9 cellular contexts compared by ENCODE assay signal in genomic region chr12:58424735-58425379, GRCh38.
DNase-seq lines count a peak whose midpoint lies in the region; ATAC-seq, FAIRE-seq and TF ChIP-seq lines count a peak whose summit lies in the region.
"Had no signal": no experiment of that assay in that cellular context is flagged by ENCODE, and none has a peak within 500 bp of the region (broad histone marks: within the 10 kb centered on the region; RNA-seq: fewer than 3 reads in every experiment).

No MANE protein-coding gene starts in this region.

- TF ChIP-seq POLR2A in GM12878 (IDR thresholded peaks at IDR 0.05; ENCODE audit: low read depth, low read length): no peak

- SMC1A ChIA-PET in GM12878 (lab: Charles Lee; ENCODE audit: uncharacterized antibody, unreplicated experiment): interaction anchor here (0.7 to 2.6 kb wide), 10 partner anchors 8 to 59 kb away, joined by 3 to 9 read pairs (median 4); no protein-coding TSS in a partner anchor

- ATAC-seq in GM19455 (IDR thresholded peaks at IDR 0.05; ENCODE audit: unreplicated experiment) (peak; percentile 27), HG03103 (IDR thresholded peaks at IDR 0.05; ENCODE audit: low read depth, unreplicated experiment) (peak; percentile 30), GM12878 (peak; percentile 57)

- no peak for TF ChIP-seq RAD21 in GM12878 (IDR thresholded peaks at IDR 0.05; ENCODE audit: insufficient read depth, low read depth, low read length)

- TF ChIP-seq CTCF in GM12878 (IDR thresholded peaks at IDR 0.05 in 2 of 3, conservative IDR thresholded peaks at IDR 0.05 in 1 of 3; ENCODE audit: control insufficient read depth in 2 of 3, extremely low read depth in 1 of 3, insufficient read depth in 1 of 3, low read depth in 3 of 3, low read length in 3 of 3): no peak

- 4% methylated on average over 1 of the region's 1 CpG for WGBS in GM12878 (ENCODE audit: insufficient coverage, insufficient replicate concordance, low lambda C conversion rate, missing lambda C conversion rate)

- H3K4me2 ChIP-seq in GM12878 (ENCODE audit: control insufficient read depth, insufficient read depth): peak overlapping the region; percentile 96
- H3K4me2 ChIP-seq in skeletal muscle satellite cell (ENCODE audit: low read length): peak overlapping the region; percentile 68

- BruUV-seq in GM12878 (replicated peaks; lab: Mats Ljungman, UMichigan): no TSS peak

- FAIRE-seq in GM12878 (lab: Jason Lieb, UNC): peak; percentile 49

- DNase-seq in GM12878 (ENCODE audit: low read depth, low spot score): no peak
- no peak for DNase-seq in NCI-H226
- DNase-seq in NCI-H2029 treated with DMSO at 0.1 percent for 48 hours (lab: John Stamatoyannopoulos, UW): no peak
- DNase-seq in NCI-H526 treated with DMSO at 0.1 percent for 48 hours (lab: John Stamatoyannopoulos, UW): no peak
- no peak for DNase-seq in cardiac septum (ENCODE audit: low spot score)
- DNase-seq: thyroid gland had no signal

- intact Hi-C loops in GM12878 (cut with micrococcal nuclease; ENCODE audit: unreplicated experiment) (no loop called here), cardiac septum (cut with DNase I) (no loop called here)

- H3K27me3 ChIP-seq in GM12878 (replicated peaks in 1 of 2; ENCODE audit: control insufficient read depth in 2 of 2, insufficient read depth in 2 of 2, low read length in 1 of 2) (no peaks in the 10 kb centered on the region), skeletal muscle satellite cell (ENCODE audit: control insufficient read depth, insufficient read depth, low read length) (no peaks in the 10 kb centered on the region)
- H3K27me3 ChIP-seq: thyroid gland had no signal

- RAD21 ChIA-PET in GM12878 (lab: Charles Lee; ENCODE audit: unreplicated experiment): interaction anchor here (2.2 kb wide), 1 partner anchor 19 kb away, joined by 5 read pairs; no protein-coding TSS in a partner anchor

- no peak overlapping the region for H3K9ac ChIP-seq in GM12878 (ENCODE audit: control insufficient read depth, insufficient read depth, low read length)
- peak overlapping the region; percentile 61 for H3K9ac ChIP-seq in skeletal muscle satellite cell (ENCODE audit: low read depth, low read length)

- H4K20me1 ChIP-seq in GM12878 (ENCODE audit: control insufficient read depth, insufficient read depth): no peaks in the 10 kb centered on the region

- H3K36me3 ChIP-seq in GM12878 (ENCODE audit: control insufficient read depth in 2 of 2, insufficient read depth in 2 of 2, low read length in 1 of 2) (no peaks in the 10 kb centered on the region), skeletal muscle satellite cell (ENCODE audit: insufficient read depth, low read length) (no peaks in the 10 kb centered on the region)
- H3K36me3 ChIP-seq: thyroid gland had no signal

- no peaks in the 10 kb centered on the region for H3K79me2 ChIP-seq in GM12878 (ENCODE audit: control insufficient read depth, insufficient read depth, low read length)

- POLR2A ChIA-PET in GM12878 (lab: Charles Lee): interaction anchor here (0.9 to 1.4 kb wide), 2 partner anchors 10 to 52 kb away, joined by 3 to 4 read pairs; no protein-coding TSS in a partner anchor

- peak overlapping the region; percentile 6; the same call in 1 of the 2 replicates for H3K4me3 ChIP-seq in GM12878
- H3K4me3 ChIP-seq in skeletal muscle satellite cell (ENCODE audit: low read length): peak overlapping the region; percentile 10
- H3K4me3 ChIP-seq: thyroid gland had no signal

- H3K27ac ChIP-seq in GM12878 (ENCODE audit: control insufficient read depth, insufficient read depth): peak overlapping the region; percentile 81
- H3K27ac ChIP-seq: thyroid gland had no signal

- H2AFZ ChIP-seq in GM12878 (ENCODE audit: control insufficient read depth, low read depth, low read length): peak overlapping the region; percentile 83; the same call in 1 of the 2 replicates

- CTCF ChIA-PET in GM12878 (lab: Yijun Ruan, JAX): interaction anchor here (0.7 to 2.2 kb wide), 3 partner anchors 19 to 27 kb away, joined by 4 to 9 read pairs (median 7); no protein-coding TSS in a partner anchor

- in situ Hi-C loops in GM12878 (cut with MboI): no loop called here

- H3K4me1 ChIP-seq in GM12878 (ENCODE audit: control insufficient read depth, insufficient read depth, low read length) (peaks cover 31% of the 10 kb centered on the region), skeletal muscle satellite cell (ENCODE audit: control insufficient read depth, insufficient read depth, low read length) (peaks cover 29% of the 10 kb centered on the region)

- TF ChIP-seq EP300 in GM12878 (IDR thresholded peaks at IDR 0.05; ENCODE audit: borderline replicate concordance in 1 of 2, control insufficient read depth in 1 of 2, low read depth in 2 of 2, low read length in 2 of 2): no peak

- H3K9me3 ChIP-seq in GM12878 (replicated peaks; ENCODE audit: control insufficient read depth, insufficient read depth, low read length): no peaks in the 10 kb centered on the region
- no peaks in the 10 kb centered on the region for H3K9me3 ChIP-seq in skeletal muscle satellite cell (replicated peaks; ENCODE audit: low read length)
- H3K9me3 ChIP-seq: thyroid gland had no signal

TF ChIP-seq in GM12878, 131 proteins besides CTCF, POLR2A, EP300 and RAD21:
- TF ChIP-seq CHD1 (IDR thresholded peaks at IDR 0.05; ENCODE audit: low read depth, low read length): no peak
- TF ChIP-seq, protein P1, sequence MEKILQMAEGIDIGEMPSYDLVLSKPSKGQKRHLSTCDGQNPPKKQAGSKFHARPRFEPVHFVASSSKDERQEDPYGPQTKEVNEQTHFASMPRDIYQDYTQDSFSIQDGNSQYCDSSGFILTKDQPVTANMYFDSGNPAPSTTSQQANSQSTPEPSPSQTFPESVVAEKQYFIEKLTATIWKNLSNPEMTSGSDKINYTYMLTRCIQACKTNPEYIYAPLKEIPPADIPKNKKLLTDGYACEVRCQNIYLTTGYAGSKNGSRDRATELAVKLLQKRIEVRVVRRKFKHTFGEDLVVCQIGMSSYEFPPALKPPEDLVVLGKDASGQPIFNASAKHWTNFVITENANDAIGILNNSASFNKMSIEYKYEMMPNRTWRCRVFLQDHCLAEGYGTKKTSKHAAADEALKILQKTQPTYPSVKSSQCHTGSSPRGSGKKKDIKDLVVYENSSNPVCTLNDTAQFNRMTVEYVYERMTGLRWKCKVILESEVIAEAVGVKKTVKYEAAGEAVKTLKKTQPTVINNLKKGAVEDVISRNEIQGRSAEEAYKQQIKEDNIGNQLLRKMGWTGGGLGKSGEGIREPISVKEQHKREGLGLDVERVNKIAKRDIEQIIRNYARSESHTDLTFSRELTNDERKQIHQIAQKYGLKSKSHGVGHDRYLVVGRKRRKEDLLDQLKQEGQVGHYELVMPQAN (conservative IDR thresholded peaks at IDR 0.05): no peak
- peak; percentile 6; the same call in 1 of the 2 replicates for TF ChIP-seq NFIC (IDR thresholded peaks at IDR 0.05; ENCODE audit: low read depth, low read length)
TF ChIP-seq in GM12878: peak in this region for 1.
